ENCODE assay signal across 27 cellular contexts in the genomic region with DNA sequence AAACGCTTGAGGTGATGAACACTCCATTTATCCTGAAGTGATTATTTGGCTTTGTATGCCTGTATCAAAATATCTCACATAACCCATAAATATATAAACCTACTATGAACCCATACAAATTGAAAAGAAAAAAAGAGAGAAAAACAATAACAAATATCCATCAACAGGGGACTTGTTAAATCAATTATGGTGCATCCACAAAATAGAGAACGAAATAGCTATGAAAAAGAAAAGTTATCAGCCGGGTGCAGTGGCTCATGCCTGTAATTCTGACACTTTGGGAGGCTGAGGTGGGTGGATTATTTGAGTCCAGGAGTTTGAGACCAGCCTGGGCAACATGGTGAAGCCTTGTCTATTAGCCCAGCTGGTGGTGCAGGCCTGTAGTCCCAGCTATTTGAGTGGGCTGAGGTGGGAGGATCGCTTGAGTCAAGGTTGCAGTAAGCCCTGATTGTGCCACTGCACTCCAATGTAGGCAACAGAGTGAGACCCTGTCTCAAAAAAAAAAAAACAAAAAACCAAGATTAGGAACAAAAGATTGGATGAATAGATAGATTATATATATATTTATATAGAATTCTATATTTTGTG.
"Had no signal": no experiment of that assay in that cellular context is flagged by ENCODE, and none has a peak within 500 bp of the region (broad histone marks: within the 10 kb centered on the region; RNA-seq: fewer than 3 reads in every experiment).

No MANE protein-coding gene starts in this region.

- ATAC-seq: activated T-cell treated with anti-CD3 and anti-CD28 coated beads, Interleukin-2, amount 50 U/mL, for 4 hours; activated T-helper 17 cell treated with anti-CD3 and anti-CD28 coated beads, Interleukin-2, amount 50 U/mL, for 72 hours; effector memory CD8-positive, alpha-beta T cell; left lung; lower lobe of right lung; mucosa of descending colon; natural killer cell treated with Interleukin-12 subunit alpha and Interleukin-12 subunit beta and Interleukin-15 and Interleukin-18, amount 100 ng/mL, for 72 hours; right lobe of liver; stimulated activated naive CD8-positive, alpha-beta T cell treated with anti-CD3 and anti-CD28 coated beads, Interleukin-15, amount 100 ng/mL, for 72 hours; WTC11 had no signal

- H3K36me3 Mint-ChIP-seq: natural killer cell treated with Interleukin-12 subunit alpha and Interleukin-12 subunit beta and Interleukin-15 and Interleukin-18, amount 100 ng/mL, for 72 hours; WTC11 had no signal

- H3K9me3 Mint-ChIP-seq: activated CD4-positive, alpha-beta memory T cell treated with anti-CD3 and anti-CD28 coated beads, Interleukin-2, amount 10 ng/mL, durations not matched to agents 7 days and 5 days; activated CD4-positive, alpha-beta T cell treated with anti-CD3 and anti-CD28 coated beads, Interleukin-2, amount 10 ng/mL, durations not matched to agents 7 days and 5 days; activated T-cell treated with anti-CD3 and anti-CD28 coated beads, Interleukin-2, amount 50 U/mL, for 4 hours; activated T-helper 17 cell treated with anti-CD3 and anti-CD28 coated beads, Interleukin-2, amount 50 U/mL, for 72 hours; effector memory CD8-positive, alpha-beta T cell; natural killer cell treated with Interleukin-12 subunit alpha and Interleukin-12 subunit beta and Interleukin-15 and Interleukin-18, amount 100 ng/mL, for 72 hours; T-helper 1 cell treated with Interleukin-12 subunit alpha and Interleukin-12 subunit beta and Interleukin-4 antibody, amounts not matched to agents 30 μg/mL and 1 μg/mL, for 36 hours had no signal

- H3K4me3 Mint-ChIP-seq: activated CD4-positive, alpha-beta memory T cell treated with anti-CD3 and anti-CD28 coated beads, Interleukin-2, amount 10 ng/mL, durations not matched to agents 7 days and 5 days; activated CD4-positive, alpha-beta T cell treated with anti-CD3 and anti-CD28 coated beads, Interleukin-2, amount 10 ng/mL, durations not matched to agents 7 days and 5 days; activated T-cell treated with anti-CD3 and anti-CD28 coated beads, Interleukin-2, amount 50 U/mL, for 4 hours; activated T-helper 17 cell treated with anti-CD3 and anti-CD28 coated beads, Interleukin-2, amount 50 U/mL, for 72 hours; effector memory CD8-positive, alpha-beta T cell; natural killer cell treated with Interleukin-12 subunit alpha and Interleukin-12 subunit beta and Interleukin-15 and Interleukin-18, amount 100 ng/mL, for 72 hours; stimulated activated naive CD8-positive, alpha-beta T cell treated with anti-CD3 and anti-CD28 coated beads, Interleukin-15, amount 100 ng/mL, for 72 hours; T-helper 1 cell treated with Interleukin-12 subunit alpha and Interleukin-12 subunit beta and Interleukin-4 antibody, amounts not matched to agents 30 μg/mL and 1 μg/mL, for 36 hours; WTC11 had no signal

- H3K27ac ChIP-seq: brain microvascular endothelial cell, left lung, lower lobe of right lung, ovary, right lobe of liver, upper lobe of left lung, vagina had no signal

- H3K27me3 ChIP-seq: brain microvascular endothelial cell, left lung, ovary, right lobe of liver, upper lobe of left lung, vagina had no signal

- H3K9me3 ChIP-seq: left lung, lower lobe of right lung, mucosa of descending colon, ovary, right lobe of liver, upper lobe of left lung, vagina had no signal

- H3K27me3 Mint-ChIP-seq: activated T-helper 17 cell treated with anti-CD3 and anti-CD28 coated beads, Interleukin-2, amount 50 U/mL, for 72 hours; progenitor cell of endocrine pancreas; stimulated activated naive CD8-positive, alpha-beta T cell treated with anti-CD3 and anti-CD28 coated beads, Interleukin-15, amount 100 ng/mL, for 72 hours had no signal

- H3K27ac Mint-ChIP-seq: activated CD4-positive, alpha-beta memory T cell treated with anti-CD3 and anti-CD28 coated beads, Interleukin-2, amount 10 ng/mL, durations not matched to agents 7 days and 5 days; activated CD4-positive, alpha-beta T cell treated with anti-CD3 and anti-CD28 coated beads, Interleukin-2, amount 10 ng/mL, durations not matched to agents 7 days and 5 days; activated T-helper 17 cell treated with anti-CD3 and anti-CD28 coated beads, Interleukin-2, amount 50 U/mL, for 72 hours; effector memory CD8-positive, alpha-beta T cell; natural killer cell treated with Interleukin-12 subunit alpha and Interleukin-12 subunit beta and Interleukin-15 and Interleukin-18, amount 100 ng/mL, for 72 hours; progenitor cell of endocrine pancreas; stimulated activated naive CD8-positive, alpha-beta T cell treated with anti-CD3 and anti-CD28 coated beads, Interleukin-15, amount 100 ng/mL, for 72 hours; T-helper 1 cell treated with Interleukin-12 subunit alpha and Interleukin-12 subunit beta and Interleukin-4 antibody, amounts not matched to agents 30 μg/mL and 1 μg/mL, for 36 hours; WTC11 had no signal

- DNase-seq: activated CD4-positive, alpha-beta memory T cell treated with anti-CD3 and anti-CD28 coated beads, Interleukin-2, amount 10 ng/mL, durations not matched to agents 7 days and 5 days; activated CD4-positive, alpha-beta T cell treated with anti-CD3 and anti-CD28 coated beads for 1 hour; activated CD4-positive, alpha-beta T cell treated with anti-CD3 and anti-CD28 coated beads, Interleukin-2, amount 10 ng/mL, durations not matched to agents 7 days and 5 days; activated gamma-delta T cell treated with Interleukin-2 at 50 U/mL for 16 hours; activated naive CD4-positive, alpha-beta T cell treated with anti-CD3 and anti-CD28 coated beads, Interleukin-2, amount 50 U/mL, for 16 hours; activated T-cell treated with anti-CD3 and anti-CD28 coated beads, Interleukin-2, amount 50 U/mL, for 4 hours; amniotic stem cell; brain microvascular endothelial cell; cortex of kidney; effector memory CD8-positive, alpha-beta T cell; esophagus squamous epithelium; left lung; lower lobe of right lung; mucosa of descending colon; ovary; right lobe of liver; stimulated activated CD4-positive, alpha-beta T cell treated with anti-CD3 and anti-CD28 coated beads, Interleukin-12 subunit alpha, Interleukin-12 subunit beta, amount 100 ng/mL, for 4 hours; stimulated activated CD4-positive, alpha-beta T cell treated with anti-CD3 and anti-CD28 coated beads, Interleukin-4, amount 100 ng/mL, for 1 hour; stimulated activated naive CD8-positive, alpha-beta T cell treated with anti-CD3 and anti-CD28 coated beads, Interleukin-15, amount 100 ng/mL, for 72 hours; T-helper 9 cell; upper lobe of left lung had no signal

- H3K36me3 ChIP-seq: brain microvascular endothelial cell, esophagus squamous epithelium, left lung, lower lobe of right lung, ovary, right lobe of liver, upper lobe of left lung, vagina had no signal

- H3K4me3 ChIP-seq: esophagus squamous epithelium, left lung, lower lobe of right lung, mucosa of descending colon, ovary, right lobe of liver, upper lobe of left lung, vagina had no signal
